8 cellular contexts compared by ENCODE assay signal in the genomic region with DNA sequence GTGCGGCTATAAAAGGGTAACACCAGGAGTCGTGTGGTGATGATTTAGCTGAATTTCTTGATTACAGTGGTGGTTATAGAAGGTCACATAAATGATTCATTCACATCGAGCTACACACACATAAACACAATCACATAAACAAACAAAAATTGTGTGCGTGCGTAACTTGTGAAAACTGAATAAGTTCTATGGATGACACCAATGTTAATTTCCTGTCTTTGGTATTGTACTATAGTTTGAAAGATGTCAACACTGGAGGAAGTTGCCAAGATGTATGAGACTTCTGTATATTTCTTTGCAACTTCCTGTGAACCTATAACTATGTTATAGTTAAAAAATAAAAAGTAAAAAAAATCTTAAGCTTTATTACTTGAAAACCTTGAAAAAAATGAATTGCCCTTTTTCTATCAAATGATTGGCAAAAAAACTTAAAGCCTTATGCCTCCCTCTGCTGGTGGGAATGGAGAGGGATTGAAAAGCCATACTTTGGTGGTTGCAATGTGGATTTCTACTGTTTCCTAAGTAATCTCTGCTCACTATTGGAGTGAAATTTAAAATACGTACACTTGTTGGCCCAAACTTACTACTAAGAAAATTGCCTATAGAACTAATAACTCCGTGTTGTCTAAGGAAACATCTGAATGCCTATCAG.
DNase-seq lines count a peak whose midpoint lies in the region; ATAC-seq and TF ChIP-seq lines count a peak whose summit lies in the region.

No MANE protein-coding gene starts in this region.

- no peaks in the 10 kb centered on the region for H3K4me1 Mint-ChIP-seq in T-helper 2 cell treated with Interferon-gamma antibody and Interleukin-4, amounts not matched to agents 5 μg/mL and 100 μg/mL, for 36 hours (ENCODE audit: low read depth)

- H3K36me3 ChIP-seq in MM.1S (replicated peaks; ENCODE audit: insufficient read depth, low read length) (no peaks in the 10 kb centered on the region), gastroesophageal sphincter (no peaks in the 10 kb centered on the region)

- no peak overlapping the region for H2AFZ ChIP-seq in MM.1S (ENCODE audit: low read length)

- H3K9ac ChIP-seq in MM.1S (ENCODE audit: low read length): no peak overlapping the region

- no peak for ATAC-seq in gastroesophageal sphincter

- H3K9me3 ChIP-seq in MM.1S (replicated peaks; ENCODE audit: insufficient read depth, low read length): no peaks in the 10 kb centered on the region
- H3K9me3 ChIP-seq in gastroesophageal sphincter: no peaks in the 10 kb centered on the region

- H3K4me2 ChIP-seq in MM.1S (ENCODE audit: low read depth, low read length): no peak overlapping the region

- H3K4me3 Mint-ChIP-seq in T-helper 2 cell treated with Interferon-gamma antibody and Interleukin-4, amounts not matched to agents 5 μg/mL and 100 μg/mL, for 36 hours: no peak overlapping the region

- H3K79me2 ChIP-seq in MM.1S (ENCODE audit: low read length): no peaks in the 10 kb centered on the region

- H3K27ac ChIP-seq in MM.1S (ENCODE audit: low read length) (no peak overlapping the region), gastroesophageal sphincter (no peak overlapping the region)

- H3K36me3 Mint-ChIP-seq in T-helper 2 cell treated with Interferon-gamma antibody and Interleukin-4, amounts not matched to agents 5 μg/mL and 100 μg/mL, for 36 hours (ENCODE audit: low read depth): no peaks in the 10 kb centered on the region

- H3K9me3 Mint-ChIP-seq in T-helper 2 cell treated with Interferon-gamma antibody and Interleukin-4, amounts not matched to agents 5 μg/mL and 100 μg/mL, for 36 hours: no peaks in the 10 kb centered on the region

- no peaks in the 10 kb centered on the region for H3K9me2 ChIP-seq in MM.1S (replicated peaks; ENCODE audit: insufficient read depth, low read length)

- H3K4me1 ChIP-seq in MM.1S (ENCODE audit: low read length) (no peaks in the 10 kb centered on the region), gastroesophageal sphincter (no peaks in the 10 kb centered on the region)

- WGBS in gastroesophageal sphincter (ENCODE audit: low coverage in 1 of 2), 2 donors: 51 to 63% methylated on average over 7 of the region's 7 CpGs

- H3K4me3 ChIP-seq in MM.1S (ENCODE audit: low read length): no peak overlapping the region
- no peak overlapping the region for H3K4me3 ChIP-seq in gastroesophageal sphincter

- H3K27ac Mint-ChIP-seq in T-helper 2 cell treated with Interferon-gamma antibody and Interleukin-4, amounts not matched to agents 5 μg/mL and 100 μg/mL, for 36 hours: no peak overlapping the region

- no peak for TF ChIP-seq POLR2A in gastroesophageal sphincter (IDR thresholded peaks at IDR 0.05)

- no peak for TF ChIP-seq EP300 in gastroesophageal sphincter (IDR thresholded peaks at IDR 0.05)

- DNase-seq in NCI-H2171 treated with DMSO at 0.1 percent for 48 hours (lab: John Stamatoyannopoulos, UW) (peak; percentile 1), NCI-H2171 (lab: John Stamatoyannopoulos, UW) (no peak), MM.1S (peak; percentile 39), dermis microvascular lymphatic vessel endothelial cell (ENCODE audit: low read depth in 2 of 2) (peak; percentile 27 to 54), pons (ENCODE audit: low spot score) (peak; percentile 12), DMS114 treated with DMSO at 0.1 percent for 48 hours (lab: John Stamatoyannopoulos, UW; ENCODE audit: unreplicated experiment) (no peak)
- DNase-seq in T-helper 2 cell treated with Interferon-gamma antibody and Interleukin-4, amounts not matched to agents 5 μg/mL and 100 μg/mL, for 36 hours (ENCODE audit: low spot score): no peak

- TF ChIP-seq CTCF in MM.1S (IDR thresholded peaks at IDR 0.05; ENCODE audit: low read length) (peak; percentile 71), gastroesophageal sphincter (IDR thresholded peaks at IDR 0.05) (peak in 2 of 4 experiments; percentile 13 to 44)

- peaks cover 10% of the 10 kb centered on the region for H3K27me3 Mint-ChIP-seq in T-helper 2 cell treated with Interferon-gamma antibody and Interleukin-4, amounts not matched to agents 5 μg/mL and 100 μg/mL, for 36 hours (ENCODE audit: low read depth)

- H3F3A ChIP-seq in MM.1S (ENCODE audit: insufficient read depth, low read length): no peaks in the 10 kb centered on the region

- H4K20me1 ChIP-seq in MM.1S (ENCODE audit: insufficient read depth, low read length): no peaks in the 10 kb centered on the region

- H3K27me3 ChIP-seq in MM.1S (replicated peaks; ENCODE audit: insufficient read depth, low read length) (no peaks in the 10 kb centered on the region), gastroesophageal sphincter (peaks cover 26% of the 10 kb centered on the region)

Comparison
In these comparisons a context has a peak if more than half of its experiments do, and no peak if none do; other contexts are left out.
1. DNase-seq: peak in NCI-H2171 treated with DMSO at 0.1 percent for 48 hours (single experiment), MM.1S (single experiment), dermis microvascular lymphatic vessel endothelial cell (2 of 2) and pons (single experiment); none in NCI-H2171 (single experiment), DMS114 treated with DMSO at 0.1 percent for 48 hours (single experiment) and T-helper 2 cell treated with Interferon-gamma antibody and Interleukin-4, amounts not matched to agents 5 μg/mL and 100 μg/mL, for 36 hours (single experiment).